Comparison of ENCODE assay signal across 1 cellular context in genomic region chr15:75891895-75892294, GRCh38.
TF ChIP-seq lines count a peak whose summit lies in the region.

No MANE protein-coding gene starts in this region.

TF ChIP-seq in IMR-90, 13 proteins besides CTCF, POLR2A, EP300 and RAD21 (continued from another document):
- TF ChIP-seq ELK1 (IDR thresholded peaks at IDR 0.05; ENCODE audit: borderline replicate concordance, low read depth, low read length) = no peak
- peak; percentile 57; the same call in 1 of the 2 replicates for TF ChIP-seq MXI1 (IDR thresholded peaks at IDR 0.05; ENCODE audit: borderline replicate concordance, low read depth, low read length)
- TF ChIP-seq RFX5 (IDR thresholded peaks at IDR 0.05; ENCODE audit: low read depth, low read length) = no peak
- TF ChIP-seq FOS (IDR thresholded peaks at IDR 0.05; ENCODE audit: low read depth, low read length) = peak; percentile 87
- TF ChIP-seq SMC3 (IDR thresholded peaks at IDR 0.05; ENCODE audit: low read depth, low read length) = no peak
- TF ChIP-seq NFE2L2 (IDR thresholded peaks at IDR 0.05; ENCODE audit: low read depth, low read length) = no peak
- TF ChIP-seq USF2 (IDR thresholded peaks at IDR 0.05; ENCODE audit: low read depth, low read length) = no peak
- TF ChIP-seq RCOR1 (IDR thresholded peaks at IDR 0.05; ENCODE audit: insufficient replicate concordance, low read length) = peak; percentile 50
- peak; percentile 99 for TF ChIP-seq CEBPB (IDR thresholded peaks at IDR 0.05; ENCODE audit: low read depth, low read length)
- TF ChIP-seq MAFK (IDR thresholded peaks at IDR 0.05; ENCODE audit: low read depth, low read length) = no peak
